In genomic region chr12:122185079-122185478, GRCh38 we compare ENCODE assay signal across 20 cellular contexts. TPM values are rescaled to one million over a fixed set of nuclear protein-coding genes. Genes with fewer than 3 reads are reported as not detected.
"Had no signal": no experiment of that assay in that cellular context is flagged by ENCODE, and none has a peak within 500 bp of the region (broad histone marks: within the 10 kb centered on the region; RNA-seq: fewer than 3 reads in every experiment).

No MANE protein-coding gene starts in this region.

- H3K27me3 ChIP-seq: sigmoid colon had no signal

- H3K27ac Mint-ChIP-seq: activated T-cell treated with anti-CD3 and anti-CD28 coated beads, Interleukin-2, amount 50 U/mL, for 72 hours had no signal

- H3K27ac ChIP-seq: left lung, parathyroid adenoma, sigmoid colon had no signal

- H3K9me3 ChIP-seq: left lung, sigmoid colon had no signal

- H3K4me1 ChIP-seq: parathyroid adenoma had no signal

- H3K9me3 Mint-ChIP-seq: activated T-cell treated with anti-CD3 and anti-CD28 coated beads, Interleukin-2, amount 50 U/mL, for 72 hours had no signal

- H3K9ac ChIP-seq: parathyroid adenoma had no signal

- ATAC-seq: activated T-cell treated with anti-CD3 and anti-CD28 coated beads, Interleukin-2, amount 50 U/mL, for 72 hours; left lung had no signal

- FAIRE-seq: frontal cortex, urothelium cell line had no signal

- H3K36me3 ChIP-seq: left lung, sigmoid colon had no signal

- H3K4me3 ChIP-seq: left lung, sigmoid colon had no signal

- DNase-seq: activated CD4-positive, alpha-beta T cell treated with anti-CD3 and anti-CD28 coated beads, Interleukin-2, amount 50 U/mL, for 1 hour; activated CD8-positive, alpha-beta memory T cell treated with anti-CD3 and anti-CD28 coated beads, Interleukin-2, amount 50 U/mL, for 4 hours; activated effector memory CD4-positive, alpha-beta T cell treated with anti-CD3 and anti-CD28 coated beads, Interleukin-2, amount 50 U/mL, for 16 hours; activated naive CD4-positive, alpha-beta T cell treated with anti-CD3 and anti-CD28 coated beads, Interleukin-2, amount 50 U/mL, for 16 hours; activated T-cell treated with anti-CD3 and anti-CD28 coated beads, Interleukin-2, amount 50 U/mL, for 72 hours; aorta; cortex of kidney; head of caudate nucleus; left lung; mammary epithelial cell; sigmoid colon; stimulated activated CD4-positive, alpha-beta T cell treated with anti-CD3 and anti-CD28 coated beads, Interleukin-4, amount 100 ng/mL, for 4 hours; stimulated activated naive CD4-positive, alpha-beta T cell; T1000 had no signal

- H2AFZ ChIP-seq: parathyroid adenoma had no signal

- H3K79me2 ChIP-seq: parathyroid adenoma had no signal

RNA-seq across cellular contexts. Expression of gene LRRC43, which starts 2.2 kb away (rescaled TPM):
- total RNA-seq: aorta, myocyte had no signal
- polyA plus RNA-seq: aorta, mammary epithelial cell had no signal

RNA-seq across cellular contexts. Expression of gene IL31, which starts 11.1 kb away (rescaled TPM):
- total RNA-seq: aorta, frontal cortex, kidney epithelial cell, left lung, mammary epithelial cell, myocyte, sigmoid colon had no signal
- polyA plus RNA-seq: aorta, esophagus, mammary epithelial cell, sigmoid colon had no signal

RNA-seq across cellular contexts. Expression of gene B3GNT4, which starts 18.4 kb away (rescaled TPM):
- total RNA-seq: aorta, myocyte had no signal
